In the genomic region with DNA sequence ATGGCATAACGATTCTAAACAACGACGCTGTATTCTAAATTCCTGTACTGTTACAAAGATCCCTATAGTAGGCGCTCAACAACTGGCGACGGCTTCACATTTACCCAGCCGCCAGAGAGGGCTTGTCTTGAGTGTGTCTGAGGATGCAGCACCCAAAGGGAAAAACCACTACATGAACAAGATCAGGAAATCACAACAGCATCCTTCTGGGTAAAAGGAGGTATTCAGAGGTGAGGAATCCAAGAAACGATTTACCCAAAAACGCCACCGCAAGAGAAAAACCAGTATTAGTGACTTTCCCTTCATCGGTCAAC, we compare ENCODE assay signal across 8 cellular contexts. TPM values are rescaled to one million over a fixed set of nuclear protein-coding genes. Genes with fewer than 3 reads are reported as not detected.
DNase-seq lines count a peak whose midpoint lies in the region; ATAC-seq and TF ChIP-seq lines count a peak whose summit lies in the region.

No MANE protein-coding gene starts in this region.

- H3K56ac ChIP-seq in H9 (ENCODE audit: insufficient read length, low read depth, low read length), result no peak overlapping the region

- H3K4me1 ChIP-seq in H9 (ENCODE audit: insufficient read depth, low read length), result no peaks in the 10 kb centered on the region
- peaks cover 3% of the 10 kb centered on the region for H3K4me1 ChIP-seq in thymus (ENCODE audit: control insufficient read depth, insufficient read depth, low read length)

- peak; percentile 65 for TF ChIP-seq CTCF in H9 (conservative IDR thresholded peaks at IDR 0.05)
- TF ChIP-seq CTCF in omental fat pad (IDR thresholded peaks at IDR 0.05), result no peak

- no peaks in the 10 kb centered on the region for H3K9me3 ChIP-seq in H9 (ENCODE audit: control insufficient read depth, low read depth, low read length)
- H3K9me3 ChIP-seq in thymus (ENCODE audit: control insufficient read depth), result no peaks in the 10 kb centered on the region

- H3K4me1 Mint-ChIP-seq in H9, result no peaks in the 10 kb centered on the region

- H4K5ac ChIP-seq in H9 (ENCODE audit: insufficient read length, low read depth, low read length), result no peak overlapping the region

- peaks cover 0 to 8% (median 5%) of the 10 kb centered on the region in 3 experiments; a peak in 3 of 7 replicates for H3K36me3 Mint-ChIP-seq in H9 (ENCODE audit: insufficient read depth in 1 of 3, low read depth in 3 of 3)

- no peaks in the 10 kb centered on the region for H3K27me3 Mint-ChIP-seq in H9 (ENCODE audit: low read depth)

- H3K79me1 ChIP-seq in H9 (ENCODE audit: insufficient read depth, low read depth, low read length, poor library complexity, severe bottlenecking), result no peaks in the 10 kb centered on the region

- no peak overlapping the region for H2BK120ac ChIP-seq in H9 (ENCODE audit: low read depth, low read length, poor library complexity, severe bottlenecking)

- peak overlapping the region; percentile 88 for H3K4me3 ChIP-seq in thymus (ENCODE audit: low read length)

- no peaks in the 10 kb centered on the region; the same call in 1 of the 2 replicates for H3K79me2 ChIP-seq in H9 (ENCODE audit: insufficient read depth, low read length)

- no peak overlapping the region for H4K91ac ChIP-seq in H9 (ENCODE audit: insufficient read length, low read depth, low read length)

- no peaks in the 10 kb centered on the region; a peak in 1 of 5 replicates for H3K9me3 Mint-ChIP-seq in H9

- no peaks in the 10 kb centered on the region for H4K20me1 ChIP-seq in H9 (ENCODE audit: control insufficient read depth, insufficient read depth, insufficient read length)

- H3K4ac ChIP-seq in H9 (ENCODE audit: low read depth, low read length), result no peak overlapping the region

- peak; percentile 45 for DNase-seq in GF-D8 (lab: John Stamatoyannopoulos, UW)
- DNase-seq in H9, result peak; percentile 59
- DNase-seq in LoVo (ENCODE audit: low spot score), result peak; percentile 85
- DNase-seq in SHP77 (lab: John Stamatoyannopoulos, UW), result peak; percentile 78 to 85
- peak; percentile 38 for DNase-seq in activated gamma-delta T cell treated with anti-CD3 and anti-CD28 coated beads, Interleukin-2, amount 50 U/mL, for 16 hours (ENCODE audit: low read depth)
- peak; percentile 87 for DNase-seq in globus pallidus (ENCODE audit: low spot score)
- no peak for DNase-seq in omental fat pad (ENCODE audit: low spot score)

- H2BK5ac ChIP-seq in H9 (ENCODE audit: insufficient read length, low read length), result no peak overlapping the region

- peak overlapping the region; percentile 93 for H3K4me2 ChIP-seq in H9 (ENCODE audit: insufficient read depth, insufficient read length, low read length)

- H3K27me3 ChIP-seq in H9 (ENCODE audit: insufficient read depth, low read length) (no peaks in the 10 kb centered on the region), thymus (ENCODE audit: control insufficient read depth, insufficient read depth) (no peaks in the 10 kb centered on the region)

- no peak overlapping the region for H2AK5ac ChIP-seq in H9 (ENCODE audit: insufficient read length, low read length)

- H2BK12ac ChIP-seq in H9 (ENCODE audit: insufficient read length, low read depth, low read length), result no peak overlapping the region

- no peak overlapping the region for H2AFZ ChIP-seq in H9 (ENCODE audit: low read length)

- peak; percentile 85 for ATAC-seq in omental fat pad (ENCODE audit: low FRiP score)

- H3K18ac ChIP-seq in H9 (ENCODE audit: insufficient read length, low read depth, low read length), result peak overlapping the region; percentile 40

- H3K36me3 ChIP-seq in thymus (ENCODE audit: control insufficient read depth, insufficient read depth), result no peaks in the 10 kb centered on the region

- no peak overlapping the region for H3K4me3 Mint-ChIP-seq in H9

- H2BK15ac ChIP-seq in H9 (ENCODE audit: low read depth, low read length), result no peak overlapping the region

- H3K23ac ChIP-seq in H9 (ENCODE audit: insufficient read length, low read depth, low read length), result no peak overlapping the region

- H2BK20ac ChIP-seq in H9 (ENCODE audit: low read depth, low read length, poor library complexity, severe bottlenecking), result no peak overlapping the region

- H3K27ac Mint-ChIP-seq in H9, result no peak overlapping the region

- no peaks in the 10 kb centered on the region for H3K23me2 ChIP-seq in H9 (ENCODE audit: insufficient read length, low read depth, low read length, poor library complexity, severe bottlenecking)

- H3K27ac ChIP-seq in H9 (ENCODE audit: insufficient read length, low read depth, low read length) (no peak overlapping the region), thymus (ENCODE audit: low read depth) (peak overlapping the region; percentile 95)

- H3T11ph ChIP-seq in H9 (ENCODE audit: low read length), result no peak overlapping the region

- peak overlapping the region; percentile 59 for H3K9ac ChIP-seq in H9 (ENCODE audit: extremely low read depth, insufficient read length, low read length)

- no peak overlapping the region for H4K8ac ChIP-seq in H9 (replicated peaks; ENCODE audit: insufficient read length, low read depth, low read length)

- no CpG with 5 or more reads among the region's 11 CpGs for WGBS in H9 (ENCODE audit: extremely low coverage, insufficient read length, low lambda C conversion rate)
- WGBS in thymus, result under 1% methylated on average over 11 of the region's 11 CpGs

- H3K14ac ChIP-seq in H9 (ENCODE audit: insufficient read depth, low read length), result no peak overlapping the region

RNA-seq across cellular contexts. Expression of gene TTC33, which starts 0.7 kb away (rescaled TPM):
- total RNA-seq in H9 (2021) (7.2 and 7.3 TPM in 2 replicates), omental fat pad (10 to 100 TPM in 1 of 4 donors, 1 to 10 TPM in 3; 8.3 to 15.4 (median 9.3) TPM)
- 13.4 TPM for polyA plus RNA-seq in thymus

RNA-seq across cellular contexts. Expression of gene PRKAA1, which starts 43.1 kb away (rescaled TPM):
- total RNA-seq in H9 (2021), result 28.8 and 29.1 TPM in 2 replicates
- total RNA-seq in omental fat pad, result 100 to 1,000 TPM in 1 of 4 donors, 10 to 100 TPM in 3; 67.1 to 120 (median 92.8) TPM
- 31.6 TPM for polyA plus RNA-seq in thymus
